14 cellular contexts compared by ENCODE assay signal in the genomic region with DNA sequence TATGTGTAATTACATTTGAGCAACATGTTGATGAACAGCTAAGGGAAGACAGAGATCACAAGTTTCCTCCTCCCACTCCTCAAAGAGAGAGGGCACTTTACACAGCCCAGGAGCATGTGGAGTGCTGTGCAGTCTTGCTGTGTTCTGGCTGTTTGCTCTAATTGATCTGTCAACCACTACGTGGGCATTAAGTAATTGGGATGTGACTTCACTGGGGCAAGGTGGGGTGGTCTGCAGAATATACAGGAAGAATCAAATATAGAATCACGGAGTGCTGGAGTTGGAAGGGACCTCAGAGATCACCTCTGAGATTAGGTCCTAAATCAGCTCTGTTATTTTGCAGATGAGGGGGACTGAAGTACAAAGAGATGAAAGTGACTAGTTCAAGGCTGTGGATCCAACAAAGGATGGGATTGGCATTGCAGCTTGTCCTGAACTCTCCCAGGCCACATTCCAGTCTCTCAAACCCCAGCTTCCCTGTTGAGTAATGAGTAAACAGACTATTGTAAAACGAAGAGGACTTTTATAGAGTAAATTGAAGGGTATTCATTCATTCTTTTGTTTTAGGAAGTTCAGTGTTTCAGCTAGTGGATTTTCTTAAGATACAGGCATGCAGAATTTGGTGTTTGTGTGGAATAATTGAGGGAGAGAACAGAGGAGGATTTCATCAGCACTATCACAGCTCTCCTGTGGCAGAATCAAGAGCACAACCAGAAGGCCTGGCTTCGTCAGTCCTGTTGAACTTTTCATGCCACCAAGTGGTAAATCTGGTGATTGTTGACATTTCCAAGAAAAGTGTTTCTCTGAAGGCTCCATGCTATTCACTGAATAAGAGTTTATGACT. TPM values are rescaled to one million over a fixed set of nuclear protein-coding genes. Genes with fewer than 3 reads are reported as not detected.
A peak's percentile ranks its signal among the peaks of the same experiment; 100 is the strongest.
DNase-seq lines count a peak whose midpoint lies in the region; ATAC-seq, FAIRE-seq and TF ChIP-seq lines count a peak whose summit lies in the region.
"Had no signal": no experiment of that assay in that cellular context is flagged by ENCODE, and none has a peak within 500 bp of the region (broad histone marks: within the 10 kb centered on the region; RNA-seq: fewer than 3 reads in every experiment).

No MANE protein-coding gene starts in this region.

- intact Hi-C loops in endothelial cell of umbilical vein (cut with micrococcal nuclease) = no loop called here

- BruUV-seq in endothelial cell of umbilical vein (replicated peaks; lab: Mats Ljungman, UMichigan) = no TSS peak

- peaks cover 5% of the 10 kb centered on the region for H3K9me3 Mint-ChIP-seq in nephron
- H3K9me3 Mint-ChIP-seq: activated naive CD4-positive, alpha-beta T cell treated with anti-CD3 and anti-CD28 coated beads, Interleukin-2, amount 50 U/mL, for 72 hours had no signal

- H3K36me3 Mint-ChIP-seq in nephron (ENCODE audit: low read depth) = peaks cover 5% of the 10 kb centered on the region
- H3K36me3 Mint-ChIP-seq: activated naive CD4-positive, alpha-beta T cell treated with anti-CD3 and anti-CD28 coated beads, Interleukin-2, amount 50 U/mL, for 72 hours had no signal

- H3K9me3 ChIP-seq in endothelial cell of umbilical vein (replicated peaks; ENCODE audit: control insufficient read depth, insufficient read depth, low read length) = no peaks in the 10 kb centered on the region
- H3K9me3 ChIP-seq: esophagus muscularis mucosa had no signal

- TF ChIP-seq POLR2A in endothelial cell of umbilical vein (IDR thresholded peaks at IDR 0.05; ENCODE audit: low read depth, low read length) = no peak
- no peak for TF ChIP-seq POLR2A in erythroblast (IDR thresholded peaks at IDR 0.05; ENCODE audit: low read length)

- H3K4me3 Mint-ChIP-seq in nephron = no peak overlapping the region

- CTCF ChIA-PET in endothelial cell of umbilical vein (lab: Charles Lee) = no interaction called here

- POLR2A ChIA-PET in endothelial cell of umbilical vein (lab: Charles Lee) = no interaction called here

- no peak overlapping the region for H3K4me2 ChIP-seq in endothelial cell of umbilical vein (ENCODE audit: insufficient read depth, low read length)

- no peaks in the 10 kb centered on the region for H3K79me2 ChIP-seq in endothelial cell of umbilical vein (ENCODE audit: control insufficient read depth, insufficient read depth, low read length)

- TF ChIP-seq CTCF in endothelial cell of umbilical vein (IDR thresholded peaks at IDR 0.05; ENCODE audit: extremely low read depth in 1 of 2, insufficient read depth in 1 of 2, low read depth in 1 of 2, low read length in 2 of 2) (no peak), nephron (IDR thresholded peaks at IDR 0.05; ENCODE audit: unreplicated experiment in 3 of 3) (no peak)

- H3K36me3 ChIP-seq in endothelial cell of umbilical vein (ENCODE audit: control insufficient read depth in 2 of 2, extremely low read depth in 1 of 2, insufficient read depth in 2 of 2, low read length in 2 of 2) = no peaks in the 10 kb centered on the region
- H3K36me3 ChIP-seq: esophagus muscularis mucosa had no signal

- no peak overlapping the region for H3K9ac ChIP-seq in endothelial cell of umbilical vein (replicated peaks; ENCODE audit: extremely low read depth, insufficient read depth, low read length)

- dilution Hi-C loops in endothelial cell of umbilical vein (cut with MboI; ENCODE audit: extremely low pct_ligation_motif_present, low sequenced_read_pairs) = no loop called here

- no peak overlapping the region for H3K4me3 ChIP-seq in endothelial cell of umbilical vein (replicated peaks in 1 of 3; ENCODE audit: insufficient read depth in 1 of 3, low read depth in 1 of 3, low read length in 3 of 3)
- H3K4me3 ChIP-seq: esophagus muscularis mucosa had no signal

- no peaks in the 10 kb centered on the region for H3K27me3 ChIP-seq in endothelial cell of umbilical vein (ENCODE audit: control insufficient read depth in 2 of 2, insufficient read depth in 2 of 2, low read length in 2 of 2)
- H3K27me3 ChIP-seq: esophagus muscularis mucosa had no signal

- H2AFZ ChIP-seq in endothelial cell of umbilical vein (ENCODE audit: low read depth, low read length) = no peak overlapping the region

- H3K4me1 ChIP-seq in endothelial cell of umbilical vein (ENCODE audit: control insufficient read depth, extremely low read depth, insufficient read depth, low read length) = peaks cover 21% of the 10 kb centered on the region

- FAIRE-seq in endothelial cell of umbilical vein (lab: Jason Lieb, UNC) = peak; percentile 12
- FAIRE-seq: HTR-8/SVneo had no signal

- no peaks in the 10 kb centered on the region for H3K27me3 Mint-ChIP-seq in nephron (ENCODE audit: low read depth)

- H4K20me1 ChIP-seq in endothelial cell of umbilical vein (replicated peaks; ENCODE audit: control insufficient read depth, extremely low read depth, insufficient read depth, low read length) = no peaks in the 10 kb centered on the region

- DNase-seq in ELF-1 (ENCODE audit: low read depth, low spot score) = peak; percentile 68
- DNase-seq in MV-4-11 (lab: John Stamatoyannopoulos, UW) = peak; percentile 17
- no peak for DNase-seq in endothelial cell of umbilical vein (ENCODE audit: low read depth, low spot score)
- no peak for DNase-seq in hepatic stellate cell (ENCODE audit: low spot score)
- no peak for DNase-seq in substantia nigra (lab: John Stamatoyannopoulos, UW)
- no peak for DNase-seq in erythroblast (lab: John Stamatoyannopoulos, UW)
- DNase-seq: AML-193; hippocampal formation; stimulated activated CD4-positive, alpha-beta T cell treated with anti-CD3 and anti-CD28 coated beads, Interleukin-1b, Interleukin-23, amount 100 ng/mL, for 48 hours had no signal

- H3K27ac Mint-ChIP-seq in nephron = peak overlapping the region in 2 of 3 experiments; percentile 3 to 6
- H3K27ac Mint-ChIP-seq: activated naive CD4-positive, alpha-beta T cell treated with anti-CD3 and anti-CD28 coated beads, Interleukin-2, amount 50 U/mL, for 72 hours had no signal

- H3K4me1 Mint-ChIP-seq in nephron = peaks cover 36% of the 10 kb centered on the region

- H3K9me1 ChIP-seq in endothelial cell of umbilical vein (replicated peaks; ENCODE audit: control insufficient read depth, extremely low read depth, insufficient read depth, low read length) = no peaks in the 10 kb centered on the region

- ATAC-seq in GM21367 (IDR thresholded peaks at IDR 0.05; ENCODE audit: unreplicated experiment) = no peak
- ATAC-seq: activated naive CD4-positive, alpha-beta T cell treated with anti-CD3 and anti-CD28 coated beads, Interleukin-2, amount 50 U/mL, for 72 hours had no signal

- H3K27ac ChIP-seq in endothelial cell of umbilical vein (ENCODE audit: insufficient read depth, low read depth, low read length) (no peak overlapping the region), substantia nigra (ENCODE audit: low read depth, low read length, poor library complexity, severe bottlenecking) (no peak overlapping the region)
- H3K27ac ChIP-seq: esophagus muscularis mucosa had no signal

TF ChIP-seq in endothelial cell of umbilical vein, 7 proteins besides CTCF, POLR2A, EP300 and RAD21:
- TF ChIP-seq, protein P1, sequence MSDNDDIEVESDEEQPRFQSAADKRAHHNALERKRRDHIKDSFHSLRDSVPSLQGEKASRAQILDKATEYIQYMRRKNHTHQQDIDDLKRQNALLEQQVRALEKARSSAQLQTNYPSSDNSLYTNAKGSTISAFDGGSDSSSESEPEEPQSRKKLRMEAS (IDR thresholded peaks at IDR 0.05; ENCODE audit: insufficient read depth, insufficient read length) = no peak
- no peak for TF ChIP-seq GATA2 (IDR thresholded peaks at IDR 0.05; ENCODE audit: insufficient read depth, insufficient read length, low read depth, low read length)
- no peak for TF ChIP-seq MYC (IDR thresholded peaks at IDR 0.05; ENCODE audit: low read depth, low read length)
- no peak for TF ChIP-seq EZH2 (IDR thresholded peaks at IDR 0.05; ENCODE audit: borderline replicate concordance, low read depth, low read length, severe bottlenecking)
- no peak for TF ChIP-seq POLR2AphosphoS5 (IDR thresholded peaks at IDR 0.05; ENCODE audit: insufficient read depth, low read depth, low read length)
- no peak for TF ChIP-seq JUN (IDR thresholded peaks at IDR 0.05; ENCODE audit: borderline replicate concordance, insufficient read depth, insufficient read length, low read depth)

RNA-seq across cellular contexts. Expression of gene NOS1AP, which starts 22.4 kb away (rescaled TPM):
- 3.2 and 5.4 TPM in 2 replicates for total RNA-seq in endothelial cell of umbilical vein
- polyA plus RNA-seq in endothelial cell of umbilical vein = 0.62 and 1.3 TPM in 2 replicates
- 0.65 and 1.0 TPM in 2 replicates for polyA plus RNA-seq in endothelial cell of umbilical vein (2011; cell fraction: cytosol; rRNA removed)
- polyA plus RNA-seq in endothelial cell of umbilical vein (2011; cell fraction: nucleus; rRNA removed) = 5.1 and 5.8 TPM in 2 replicates
- 1.8 and 2.0 TPM in 2 replicates for polyA plus RNA-seq in endothelial cell of umbilical vein (2012)
- 2.9 and 3.9 TPM in 2 replicates for polyA minus RNA-seq in endothelial cell of umbilical vein
- polyA minus RNA-seq in endothelial cell of umbilical vein (2011; cell fraction: cytosol; rRNA and poly(A)+ RNA removed) = 2.5 TPM
- 10.6 and 11.1 TPM in 2 replicates for polyA minus RNA-seq in endothelial cell of umbilical vein (2011; cell fraction: nucleus; rRNA and poly(A)+ RNA removed)

Comparison
In these comparisons a context has a peak if more than half of its experiments do, and no peak if none do; other contexts are left out.
1. DNase-seq: peak in ELF-1 (single experiment) and MV-4-11 (single experiment); none in endothelial cell of umbilical vein (single experiment), hepatic stellate cell (single experiment), substantia nigra (0 of 49) and erythroblast (0 of 2).